In the genomic region with DNA sequence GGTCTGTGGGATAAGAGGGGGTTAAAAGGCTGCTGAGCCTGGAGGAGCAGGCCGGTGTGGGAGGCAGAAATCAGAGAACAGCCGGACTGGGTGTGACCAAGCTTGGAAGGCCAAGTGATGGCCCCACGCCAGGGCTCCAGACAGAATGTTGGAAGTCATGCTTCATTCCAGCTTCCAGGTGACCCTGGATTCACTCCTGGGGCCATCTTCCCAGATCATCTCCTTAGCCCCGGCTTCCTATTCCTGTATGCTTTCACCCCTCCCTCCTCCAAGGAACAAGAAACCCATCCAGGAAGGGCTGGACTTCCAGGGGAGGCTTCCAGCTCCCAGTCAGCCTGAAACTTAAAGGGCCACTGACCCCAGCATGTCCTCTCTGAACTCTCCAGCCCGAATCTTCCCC, we compare ENCODE assay signal across 1 cellular context.
TF ChIP-seq lines count a peak whose summit lies in the region.

No MANE protein-coding gene starts in this region.

TF ChIP-seq in IMR-90, 13 proteins besides CTCF, POLR2A, EP300 and RAD21:
- no peak for TF ChIP-seq SMC3 (IDR thresholded peaks at IDR 0.05; ENCODE audit: low read depth, low read length)
- no peak for TF ChIP-seq MAZ (IDR thresholded peaks at IDR 0.05; ENCODE audit: borderline replicate concordance, low read depth, low read length)
- TF ChIP-seq RFX5 (IDR thresholded peaks at IDR 0.05; ENCODE audit: low read depth, low read length): no peak
- TF ChIP-seq, protein P1, sequence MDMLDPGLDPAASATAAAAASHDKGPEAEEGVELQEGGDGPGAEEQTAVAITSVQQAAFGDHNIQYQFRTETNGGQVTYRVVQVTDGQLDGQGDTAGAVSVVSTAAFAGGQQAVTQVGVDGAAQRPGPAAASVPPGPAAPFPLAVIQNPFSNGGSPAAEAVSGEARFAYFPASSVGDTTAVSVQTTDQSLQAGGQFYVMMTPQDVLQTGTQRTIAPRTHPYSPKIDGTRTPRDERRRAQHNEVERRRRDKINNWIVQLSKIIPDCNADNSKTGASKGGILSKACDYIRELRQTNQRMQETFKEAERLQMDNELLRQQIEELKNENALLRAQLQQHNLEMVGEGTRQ (IDR thresholded peaks at IDR 0.05; ENCODE audit: low read depth, low read length): no peak
- TF ChIP-seq, protein P2, sequence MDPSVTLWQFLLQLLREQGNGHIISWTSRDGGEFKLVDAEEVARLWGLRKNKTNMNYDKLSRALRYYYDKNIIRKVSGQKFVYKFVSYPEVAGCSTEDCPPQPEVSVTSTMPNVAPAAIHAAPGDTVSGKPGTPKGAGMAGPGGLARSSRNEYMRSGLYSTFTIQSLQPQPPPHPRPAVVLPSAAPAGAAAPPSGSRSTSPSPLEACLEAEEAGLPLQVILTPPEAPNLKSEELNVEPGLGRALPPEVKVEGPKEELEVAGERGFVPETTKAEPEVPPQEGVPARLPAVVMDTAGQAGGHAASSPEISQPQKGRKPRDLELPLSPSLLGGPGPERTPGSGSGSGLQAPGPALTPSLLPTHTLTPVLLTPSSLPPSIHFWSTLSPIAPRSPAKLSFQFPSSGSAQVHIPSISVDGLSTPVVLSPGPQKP (IDR thresholded peaks at IDR 0.05; ENCODE audit: borderline replicate concordance, low read depth, low read length): no peak
- TF ChIP-seq FOS (IDR thresholded peaks at IDR 0.05; ENCODE audit: low read depth, low read length): no peak
- TF ChIP-seq CHD1 (IDR thresholded peaks at IDR 0.05; ENCODE audit: low read depth, low read length): no peak
- no peak for TF ChIP-seq MAFK (IDR thresholded peaks at IDR 0.05; ENCODE audit: low read depth, low read length)
- TF ChIP-seq NFE2L2 (IDR thresholded peaks at IDR 0.05; ENCODE audit: low read depth, low read length): no peak
- TF ChIP-seq CEBPB (IDR thresholded peaks at IDR 0.05; ENCODE audit: low read depth, low read length): no peak
- no peak for TF ChIP-seq BHLHE40 (IDR thresholded peaks at IDR 0.05; ENCODE audit: low read depth, low read length)
- TF ChIP-seq MXI1 (IDR thresholded peaks at IDR 0.05; ENCODE audit: borderline replicate concordance, low read depth, low read length): no peak
- no peak for TF ChIP-seq RCOR1 (IDR thresholded peaks at IDR 0.05; ENCODE audit: insufficient replicate concordance, low read length)
